ENCODE assay signal across 1 cellular context in the genomic region with DNA sequence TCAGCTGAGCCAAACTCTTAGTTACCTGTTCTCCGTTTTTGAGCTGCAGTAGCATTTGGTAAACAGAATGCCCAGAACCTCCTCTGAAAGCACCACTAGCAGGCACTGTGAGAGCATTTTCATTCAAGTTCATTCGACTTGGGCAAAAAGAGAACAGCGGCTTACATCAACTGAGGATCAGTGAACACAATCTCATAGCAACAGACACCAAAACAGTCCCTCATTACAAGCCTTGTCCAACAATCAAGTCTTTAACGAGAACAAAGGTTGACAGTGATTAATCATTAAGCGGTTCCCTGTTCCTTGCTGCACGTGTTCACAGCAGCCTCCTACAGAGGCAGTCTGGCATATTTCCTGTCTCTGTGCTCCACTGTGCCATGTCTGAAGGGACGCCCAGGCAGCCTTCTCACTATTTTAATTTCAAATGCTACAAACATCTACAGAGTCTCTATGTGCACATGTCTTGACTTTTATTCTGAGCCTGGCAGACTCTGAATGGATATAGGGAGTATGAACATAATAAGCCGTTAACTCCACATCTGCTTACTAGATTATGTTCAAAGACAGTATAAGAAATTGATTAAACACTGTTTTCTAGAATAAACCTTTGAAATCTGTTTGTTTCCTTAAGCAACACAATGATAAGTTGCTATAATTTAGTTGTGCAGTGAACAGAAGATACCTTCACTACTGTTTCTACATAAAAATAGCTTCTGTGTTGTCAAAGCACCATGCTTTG.
TF ChIP-seq lines count a peak whose summit lies in the region.

No MANE protein-coding gene starts in this region.

TF ChIP-seq in HepG2, 621 proteins besides CTCF, POLR2A, EP300 and RAD21 (continued from another document and continues in another):
- TF ChIP-seq, protein P1, sequence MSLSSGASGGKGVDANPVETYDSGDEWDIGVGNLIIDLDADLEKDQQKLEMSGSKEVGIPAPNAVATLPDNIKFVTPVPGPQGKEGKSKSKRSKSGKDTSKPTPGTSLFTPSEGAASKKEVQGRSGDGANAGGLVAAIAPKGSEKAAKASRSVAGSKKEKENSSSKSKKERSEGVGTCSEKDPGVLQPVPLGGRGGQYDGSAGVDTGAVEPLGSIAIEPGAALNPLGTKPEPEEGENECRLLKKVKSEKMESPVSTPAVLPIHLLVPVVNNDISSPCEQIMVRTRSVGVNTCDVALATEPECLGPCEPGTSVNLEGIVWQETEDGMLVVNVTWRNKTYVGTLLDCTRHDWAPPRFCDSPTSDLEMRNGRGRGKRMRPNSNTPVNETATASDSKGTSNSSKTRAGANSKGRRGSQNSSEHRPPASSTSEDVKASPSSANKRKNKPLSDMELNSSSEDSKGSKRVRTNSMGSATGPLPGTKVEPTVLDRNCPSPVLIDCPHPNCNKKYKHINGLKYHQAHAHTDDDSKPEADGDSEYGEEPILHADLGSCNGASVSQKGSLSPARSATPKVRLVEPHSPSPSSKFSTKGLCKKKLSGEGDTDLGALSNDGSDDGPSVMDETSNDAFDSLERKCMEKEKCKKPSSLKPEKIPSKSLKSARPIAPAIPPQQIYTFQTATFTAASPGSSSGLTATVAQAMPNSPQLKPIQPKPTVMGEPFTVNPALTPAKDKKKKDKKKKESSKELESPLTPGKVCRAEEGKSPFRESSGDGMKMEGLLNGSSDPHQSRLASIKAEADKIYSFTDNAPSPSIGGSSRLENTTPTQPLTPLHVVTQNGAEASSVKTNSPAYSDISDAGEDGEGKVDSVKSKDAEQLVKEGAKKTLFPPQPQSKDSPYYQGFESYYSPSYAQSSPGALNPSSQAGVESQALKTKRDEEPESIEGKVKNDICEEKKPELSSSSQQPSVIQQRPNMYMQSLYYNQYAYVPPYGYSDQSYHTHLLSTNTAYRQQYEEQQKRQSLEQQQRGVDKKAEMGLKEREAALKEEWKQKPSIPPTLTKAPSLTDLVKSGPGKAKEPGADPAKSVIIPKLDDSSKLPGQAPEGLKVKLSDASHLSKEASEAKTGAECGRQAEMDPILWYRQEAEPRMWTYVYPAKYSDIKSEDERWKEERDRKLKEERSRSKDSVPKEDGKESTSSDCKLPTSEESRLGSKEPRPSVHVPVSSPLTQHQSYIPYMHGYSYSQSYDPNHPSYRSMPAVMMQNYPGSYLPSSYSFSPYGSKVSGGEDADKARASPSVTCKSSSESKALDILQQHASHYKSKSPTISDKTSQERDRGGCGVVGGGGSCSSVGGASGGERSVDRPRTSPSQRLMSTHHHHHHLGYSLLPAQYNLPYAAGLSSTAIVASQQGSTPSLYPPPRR (CRISPR knock-in tag; IDR thresholded peaks at IDR 0.05; ENCODE audit: borderline replicate concordance), result peak; percentile 92
- TF ChIP-seq RAD51 (IDR thresholded peaks at IDR 0.05; ENCODE audit: borderline replicate concordance) (peak; percentile 38; the same call in 1 of the 2 replicates), RXRA (CRISPR knock-in tag; IDR thresholded peaks at IDR 0.05) (peak; percentile 81; the same call in 1 of the 2 replicates), ATF1 (CRISPR knock-in tag; IDR thresholded peaks at IDR 0.05) (no peak), ZNF567 (CRISPR knock-in tag; IDR thresholded peaks at IDR 0.05; ENCODE audit: borderline replicate concordance) (no peak), TCF7 (IDR thresholded peaks at IDR 0.05; ENCODE audit: low read depth) (peak; percentile 86), HCFC1 (IDR thresholded peaks at IDR 0.05; ENCODE audit: low read depth, low read length) (no peak), ZNF777 (CRISPR knock-in tag; IDR thresholded peaks at IDR 0.05) (no peak; the same call in 1 of the 2 replicates), ARNT2 (CRISPR knock-in tag; IDR thresholded peaks at IDR 0.05; ENCODE audit: low read depth) (no peak), MAFG (CRISPR knock-in tag; IDR thresholded peaks at IDR 0.05) (no peak), NAIF1 (CRISPR knock-in tag; IDR thresholded peaks at IDR 0.05; ENCODE audit: borderline replicate concordance) (no peak), ZNF878 (CRISPR knock-in tag; IDR thresholded peaks at IDR 0.05) (peak; percentile 73; the same call in 1 of the 2 replicates), ZKSCAN1 (IDR thresholded peaks at IDR 0.05; ENCODE audit: low read length) (no peak), ZNF17 (CRISPR knock-in tag; IDR thresholded peaks at IDR 0.05) (no peak), RARA (CRISPR knock-in tag; IDR thresholded peaks at IDR 0.05) (peak; percentile 89), PLRG1 (conservative IDR thresholded peaks at IDR 0.05) (no peak), FOXO1 (CRISPR knock-in tag; IDR thresholded peaks at IDR 0.05) (peak; percentile 87; the same call in 1 of the 2 replicates), ZFX (CRISPR knock-in tag; IDR thresholded peaks at IDR 0.05; ENCODE audit: low read depth) (0 out of 2 replicates have a peak, but pooled peaks have one; percentile 23)
- TF ChIP-seq, protein P2, sequence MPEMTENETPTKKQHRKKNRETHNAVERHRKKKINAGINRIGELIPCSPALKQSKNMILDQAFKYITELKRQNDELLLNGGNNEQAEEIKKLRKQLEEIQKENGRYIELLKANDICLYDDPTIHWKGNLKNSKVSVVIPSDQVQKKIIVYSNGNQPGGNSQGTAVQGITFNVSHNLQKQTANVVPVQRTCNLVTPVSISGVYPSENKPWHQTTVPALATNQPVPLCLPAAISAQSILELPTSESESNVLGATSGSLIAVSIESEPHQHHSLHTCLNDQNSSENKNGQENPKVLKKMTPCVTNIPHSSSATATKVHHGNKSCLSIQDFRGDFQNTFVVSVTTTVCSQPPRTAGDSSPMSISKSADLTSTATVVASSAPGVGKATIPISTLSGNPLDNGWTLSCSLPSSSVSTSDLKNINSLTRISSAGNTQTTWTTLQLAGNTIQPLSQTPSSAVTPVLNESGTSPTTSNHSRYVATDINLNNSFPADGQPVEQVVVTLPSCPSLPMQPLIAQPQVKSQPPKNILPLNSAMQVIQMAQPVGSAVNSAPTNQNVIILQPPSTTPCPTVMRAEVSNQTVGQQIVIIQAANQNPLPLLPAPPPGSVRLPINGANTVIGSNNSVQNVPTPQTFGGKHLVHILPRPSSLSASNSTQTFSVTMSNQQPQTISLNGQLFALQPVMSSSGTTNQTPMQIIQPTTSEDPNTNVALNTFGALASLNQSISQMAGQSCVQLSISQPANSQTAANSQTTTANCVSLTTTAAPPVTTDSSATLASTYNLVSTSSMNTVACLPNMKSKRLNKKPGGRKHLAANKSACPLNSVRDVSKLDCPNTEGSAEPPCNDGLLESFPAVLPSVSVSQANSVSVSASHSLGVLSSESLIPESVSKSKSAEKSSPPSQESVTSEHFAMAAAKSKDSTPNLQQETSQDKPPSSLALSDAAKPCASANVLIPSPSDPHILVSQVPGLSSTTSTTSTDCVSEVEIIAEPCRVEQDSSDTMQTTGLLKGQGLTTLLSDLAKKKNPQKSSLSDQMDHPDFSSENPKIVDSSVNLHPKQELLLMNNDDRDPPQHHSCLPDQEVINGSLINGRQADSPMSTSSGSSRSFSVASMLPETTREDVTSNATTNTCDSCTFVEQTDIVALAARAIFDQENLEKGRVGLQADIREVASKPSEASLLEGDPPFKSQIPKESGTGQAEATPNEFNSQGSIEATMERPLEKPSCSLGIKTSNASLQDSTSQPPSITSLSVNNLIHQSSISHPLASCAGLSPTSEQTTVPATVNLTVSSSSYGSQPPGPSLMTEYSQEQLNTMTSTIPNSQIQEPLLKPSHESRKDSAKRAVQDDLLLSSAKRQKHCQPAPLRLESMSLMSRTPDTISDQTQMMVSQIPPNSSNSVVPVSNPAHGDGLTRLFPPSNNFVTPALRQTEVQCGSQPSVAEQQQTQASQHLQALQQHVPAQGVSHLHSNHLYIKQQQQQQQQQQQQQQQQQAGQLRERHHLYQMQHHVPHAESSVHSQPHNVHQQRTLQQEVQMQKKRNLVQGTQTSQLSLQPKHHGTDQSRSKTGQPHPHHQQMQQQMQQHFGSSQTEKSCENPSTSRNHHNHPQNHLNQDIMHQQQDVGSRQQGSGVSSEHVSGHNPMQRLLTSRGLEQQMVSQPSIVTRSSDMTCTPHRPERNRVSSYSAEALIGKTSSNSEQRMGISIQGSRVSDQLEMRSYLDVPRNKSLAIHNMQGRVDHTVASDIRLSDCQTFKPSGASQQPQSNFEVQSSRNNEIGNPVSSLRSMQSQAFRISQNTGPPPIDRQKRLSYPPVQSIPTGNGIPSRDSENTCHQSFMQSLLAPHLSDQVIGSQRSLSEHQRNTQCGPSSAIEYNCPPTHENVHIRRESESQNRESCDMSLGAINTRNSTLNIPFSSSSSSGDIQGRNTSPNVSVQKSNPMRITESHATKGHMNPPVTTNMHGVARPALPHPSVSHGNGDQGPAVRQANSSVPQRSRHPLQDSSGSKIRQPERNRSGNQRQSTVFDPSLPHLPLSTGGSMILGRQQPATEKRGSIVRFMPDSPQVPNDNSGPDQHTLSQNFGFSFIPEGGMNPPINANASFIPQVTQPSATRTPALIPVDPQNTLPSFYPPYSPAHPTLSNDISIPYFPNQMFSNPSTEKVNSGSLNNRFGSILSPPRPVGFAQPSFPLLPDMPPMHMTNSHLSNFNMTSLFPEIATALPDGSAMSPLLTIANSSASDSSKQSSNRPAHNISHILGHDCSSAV (CRISPR knock-in tag; IDR thresholded peaks at IDR 0.05; ENCODE audit: borderline replicate concordance), result no peak
- TF ChIP-seq, protein P3, sequence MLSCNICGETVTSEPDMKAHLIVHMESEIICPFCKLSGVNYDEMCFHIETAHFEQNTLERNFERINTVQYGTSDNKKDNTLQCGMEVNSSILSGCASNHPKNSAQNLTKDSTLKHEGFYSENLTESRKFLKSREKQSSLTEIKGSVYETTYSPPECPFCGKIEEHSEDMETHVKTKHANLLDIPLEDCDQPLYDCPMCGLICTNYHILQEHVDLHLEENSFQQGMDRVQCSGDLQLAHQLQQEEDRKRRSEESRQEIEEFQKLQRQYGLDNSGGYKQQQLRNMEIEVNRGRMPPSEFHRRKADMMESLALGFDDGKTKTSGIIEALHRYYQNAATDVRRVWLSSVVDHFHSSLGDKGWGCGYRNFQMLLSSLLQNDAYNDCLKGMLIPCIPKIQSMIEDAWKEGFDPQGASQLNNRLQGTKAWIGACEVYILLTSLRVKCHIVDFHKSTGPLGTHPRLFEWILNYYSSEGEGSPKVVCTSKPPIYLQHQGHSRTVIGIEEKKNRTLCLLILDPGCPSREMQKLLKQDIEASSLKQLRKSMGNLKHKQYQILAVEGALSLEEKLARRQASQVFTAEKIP (CRISPR knock-in tag; IDR thresholded peaks at IDR 0.05; ENCODE audit: borderline replicate concordance), result no peak
- TF ChIP-seq, protein P4, sequence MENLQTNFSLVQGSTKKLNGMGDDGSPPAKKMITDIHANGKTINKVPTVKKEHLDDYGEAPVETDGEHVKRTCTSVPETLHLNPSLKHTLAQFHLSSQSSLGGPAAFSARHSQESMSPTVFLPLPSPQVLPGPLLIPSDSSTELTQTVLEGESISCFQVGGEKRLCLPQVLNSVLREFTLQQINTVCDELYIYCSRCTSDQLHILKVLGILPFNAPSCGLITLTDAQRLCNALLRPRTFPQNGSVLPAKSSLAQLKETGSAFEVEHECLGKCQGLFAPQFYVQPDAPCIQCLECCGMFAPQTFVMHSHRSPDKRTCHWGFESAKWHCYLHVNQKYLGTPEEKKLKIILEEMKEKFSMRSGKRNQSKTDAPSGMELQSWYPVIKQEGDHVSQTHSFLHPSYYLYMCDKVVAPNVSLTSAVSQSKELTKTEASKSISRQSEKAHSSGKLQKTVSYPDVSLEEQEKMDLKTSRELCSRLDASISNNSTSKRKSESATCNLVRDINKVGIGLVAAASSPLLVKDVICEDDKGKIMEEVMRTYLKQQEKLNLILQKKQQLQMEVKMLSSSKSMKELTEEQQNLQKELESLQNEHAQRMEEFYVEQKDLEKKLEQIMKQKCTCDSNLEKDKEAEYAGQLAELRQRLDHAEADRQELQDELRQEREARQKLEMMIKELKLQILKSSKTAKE (CRISPR knock-in tag; IDR thresholded peaks at IDR 0.05; ENCODE audit: borderline replicate concordance), result peak; percentile 98
- TF ChIP-seq, protein P5, sequence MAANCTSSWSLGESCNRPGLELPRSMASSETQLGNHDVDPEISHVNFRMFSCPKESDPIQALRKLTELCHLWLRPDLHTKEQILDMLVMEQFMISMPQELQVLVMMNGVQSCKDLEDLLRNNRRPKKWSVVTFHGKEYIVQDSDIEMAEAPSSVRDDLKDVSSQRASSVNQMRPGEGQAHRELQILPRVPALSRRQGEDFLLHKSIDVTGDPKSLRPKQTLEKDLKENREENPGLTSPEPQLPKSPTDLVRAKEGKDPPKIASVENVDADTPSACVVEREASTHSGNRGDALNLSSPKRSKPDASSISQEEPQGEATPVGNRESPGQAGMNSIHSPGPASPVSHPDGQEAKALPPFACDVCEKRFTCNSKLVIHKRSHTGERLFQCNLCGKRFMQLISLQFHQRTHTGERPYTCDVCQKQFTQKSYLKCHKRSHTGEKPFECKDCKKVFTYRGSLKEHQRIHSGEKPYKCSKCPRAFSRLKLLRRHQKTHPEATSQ (CRISPR knock-in tag; IDR thresholded peaks at IDR 0.05; ENCODE audit: borderline replicate concordance), result peak; percentile 94; the same call in 1 of the 2 replicates
